18 cellular contexts compared by ENCODE assay signal in the genomic region with DNA sequence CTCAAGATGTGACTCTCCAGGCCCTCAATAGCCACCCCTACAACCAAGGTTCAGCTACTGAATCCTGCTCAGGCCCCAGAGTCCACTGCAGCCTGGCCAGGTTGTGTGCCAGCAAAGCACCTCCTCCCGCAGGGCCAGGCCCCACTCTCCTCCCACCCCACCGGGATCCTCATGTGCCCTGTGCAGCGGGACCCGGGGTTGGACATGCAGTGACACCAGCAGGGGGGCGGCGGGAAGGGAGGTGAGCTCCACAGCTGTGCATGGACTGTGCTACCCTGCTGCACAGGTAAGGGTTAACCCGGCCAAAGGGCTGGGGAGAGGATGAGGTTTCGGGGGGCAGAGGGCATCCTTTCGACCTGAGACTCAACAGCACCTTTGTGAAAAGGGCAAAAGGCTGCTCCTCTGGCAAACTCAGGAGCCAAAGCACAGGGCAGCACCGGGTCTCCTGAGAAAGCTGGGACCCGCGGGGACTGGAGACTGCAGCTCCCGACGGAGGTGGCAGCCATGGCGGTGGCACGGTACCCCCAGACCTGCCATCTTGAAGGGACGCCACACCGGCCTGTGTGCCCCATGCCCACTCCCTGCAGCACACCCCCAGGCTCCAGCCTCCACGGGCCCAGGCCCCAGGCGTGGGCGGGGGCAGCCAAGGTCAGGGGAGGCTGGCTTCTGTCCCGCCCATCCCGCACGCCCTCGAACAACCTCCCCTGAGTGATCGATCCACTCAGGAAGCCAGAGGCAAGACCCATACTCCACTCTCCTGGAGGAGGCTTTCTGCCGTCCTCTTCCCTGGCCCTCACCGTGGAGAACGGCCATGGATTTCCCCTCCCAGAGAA. TPM values are rescaled to one million over a fixed set of nuclear protein-coding genes. Genes with fewer than 3 reads are reported as not detected.
DNase-seq lines count a peak whose midpoint lies in the region; ATAC-seq and TF ChIP-seq lines count a peak whose summit lies in the region.
"Had no signal": no experiment of that assay in that cellular context is flagged by ENCODE, and none has a peak within 500 bp of the region (broad histone marks: within the 10 kb centered on the region; RNA-seq: fewer than 3 reads in every experiment).

No MANE protein-coding gene starts in this region.

- DNase-seq in Right ventricle myocardium inferior (ENCODE audit: missing footprints) (no peak), cardiac septum (ENCODE audit: low spot score) (no peak), esophagus muscularis mucosa (ENCODE audit: extremely low spot score) (no peak), osteoblast (ENCODE audit: insufficient read length, low spot score, missing footprints) (no peak), vagina (ENCODE audit: extremely low spot score in 2 of 2) (no peak), dorsolateral prefrontal cortex (no peak), NCI-H2171 (lab: John Stamatoyannopoulos, UW) (no peak), GF-D8 (lab: John Stamatoyannopoulos, UW) (no peak)
- DNase-seq: activated gamma-delta T cell treated with Interleukin-2 at 50 U/mL for 16 hours; brain microvascular endothelial cell; effector memory CD4-positive, alpha-beta T cell; foreskin melanocyte; GOT3; immature natural killer cell; Karpas-422; NCI-H146; NCI-H510A treated with DMSO at 0.1 percent for 48 hours; stimulated activated CD4-positive, alpha-beta T cell treated with anti-CD3 and anti-CD28 coated beads, Interleukin-4, amount 100 ng/mL, for 24 hours had no signal

- TF ChIP-seq CTCF in esophagus muscularis mucosa (IDR thresholded peaks at IDR 0.05) (no peak), osteoblast (IDR thresholded peaks at IDR 0.05; ENCODE audit: extremely low read depth, low read depth, low read length) (no peak), vagina (IDR thresholded peaks at IDR 0.05) (no peak), dorsolateral prefrontal cortex (IDR thresholded peaks at IDR 0.05 in 54 of 56, conservative IDR thresholded peaks at IDR 0.05 in 2 of 56; ENCODE audit: low read depth in 1 of 56, partially characterized antibody in 56 of 56) (no peak)

- no peak for TF ChIP-seq EP300 in esophagus muscularis mucosa (IDR thresholded peaks at IDR 0.05)

- H4K20me1 ChIP-seq in osteoblast (ENCODE audit: insufficient read depth, low read length), result peaks cover 63% of the 10 kb centered on the region

- ATAC-seq in Right ventricle myocardium inferior, result peak; percentile 9

- intact Hi-C loops in Right ventricle myocardium inferior (cut with DNase I) (no loop called here), cardiac septum (cut with DNase I) (no loop called here), esophagus muscularis mucosa (cut with DNase I) (no loop called here), vagina (cut with DNase I) (no loop called here), dorsolateral prefrontal cortex (cut with DNase I) (no loop called here)

- TF ChIP-seq POLR2A in esophagus muscularis mucosa (IDR thresholded peaks at IDR 0.05; ENCODE audit: low read depth) (no peak), vagina (IDR thresholded peaks at IDR 0.05) (no peak)

- H3K4me3 ChIP-seq in esophagus muscularis mucosa (no peak overlapping the region), osteoblast (ENCODE audit: insufficient read depth, low read length) (no peak overlapping the region), vagina (no peak overlapping the region), dorsolateral prefrontal cortex (no peak overlapping the region)

- H3K4me2 ChIP-seq in osteoblast (ENCODE audit: insufficient read depth, low read length), result no peak overlapping the region

- peaks cover 0 to 6% (median 0%) of the 10 kb centered on the region in 4 donors for H3K27me3 ChIP-seq in esophagus muscularis mucosa
- no peaks in the 10 kb centered on the region for H3K27me3 ChIP-seq in osteoblast (ENCODE audit: insufficient read depth, low read length)
- H3K27me3 ChIP-seq in vagina, result no peaks in the 10 kb centered on the region
- H3K27me3 ChIP-seq in dorsolateral prefrontal cortex, result peaks cover 0 to 3% (median 0%) of the 10 kb centered on the region in 45 donors
- H3K27me3 ChIP-seq: brain microvascular endothelial cell had no signal

- no peak overlapping the region for H2AFZ ChIP-seq in osteoblast (ENCODE audit: low read length)

- peak overlapping the region; percentile 61 to 93 (median 62) for H3K27ac ChIP-seq in esophagus muscularis mucosa (replicated peaks in 1 of 4)
- peak overlapping the region; percentile 51 for H3K27ac ChIP-seq in osteoblast (ENCODE audit: low read depth, low read length)
- H3K27ac ChIP-seq in vagina, result peak overlapping the region; percentile 90
- peak overlapping the region in 6 of 59 donors; percentile 13 to 97 (median 42) for H3K27ac ChIP-seq in dorsolateral prefrontal cortex
- H3K27ac ChIP-seq: brain microvascular endothelial cell had no signal

- 70% methylated on average over 21 of the region's 29 CpGs for WGBS in esophagus muscularis mucosa

- peaks cover 82 to 100% (median 100%) of the 10 kb centered on the region in 4 donors for H3K4me1 ChIP-seq in esophagus muscularis mucosa
- H3K4me1 ChIP-seq in osteoblast (ENCODE audit: insufficient read depth, low read length), result peaks cover 46% of the 10 kb centered on the region
- peaks cover 99% of the 10 kb centered on the region for H3K4me1 ChIP-seq in vagina

- peaks cover 97% of the 10 kb centered on the region for H3K79me2 ChIP-seq in osteoblast (ENCODE audit: insufficient read depth, low read length)

- H3K9me3 ChIP-seq in esophagus muscularis mucosa, result no peaks in the 10 kb centered on the region
- H3K9me3 ChIP-seq in osteoblast (ENCODE audit: low read depth, low read length), result no peaks in the 10 kb centered on the region
- no peaks in the 10 kb centered on the region for H3K9me3 ChIP-seq in vagina

- peaks cover 0 to 4% (median 0%) of the 10 kb centered on the region in 4 donors for H3K36me3 ChIP-seq in esophagus muscularis mucosa
- peaks cover 7% of the 10 kb centered on the region for H3K36me3 ChIP-seq in osteoblast (ENCODE audit: insufficient read depth, low read length)
- no peaks in the 10 kb centered on the region for H3K36me3 ChIP-seq in vagina

RNA-seq across cellular contexts. Expression of gene PLXNB2, which starts 10.6 kb away (rescaled TPM):
- total RNA-seq in Right ventricle myocardium inferior, result 70.6 TPM
- 85.7 TPM for total RNA-seq in cardiac septum
- 100 to 1,000 TPM; 115 to 218 (median 154) TPM for total RNA-seq in esophagus muscularis mucosa
- total RNA-seq in osteoblast, result 166 and 209 TPM in 2 replicates
- 180 TPM for total RNA-seq in vagina
- total RNA-seq in dorsolateral prefrontal cortex, result 100 to 1,000 TPM in 7 of 120 experiments, 10 to 100 TPM in 113; 45.2 to 131 (median 74.5) TPM

RNA-seq across cellular contexts. Expression of gene MAPK11, which starts 26.7 kb away (rescaled TPM):
- 10.0 TPM for total RNA-seq in Right ventricle myocardium inferior
- 11.7 TPM for total RNA-seq in cardiac septum
- total RNA-seq in esophagus muscularis mucosa, result 10 to 100 TPM in 2 of 4 donors, 1 to 10 TPM in 2; 3.7 to 12.5 (median 10.1) TPM
- 2.9 and 6.2 TPM in 2 replicates for total RNA-seq in osteoblast
- 7.4 TPM for total RNA-seq in vagina
- total RNA-seq in dorsolateral prefrontal cortex, result 10 to 100 TPM; 25.8 to 78.7 (median 55.8) TPM

RNA-seq across cellular contexts. Expression of gene DENND6B, which starts 29.9 kb away (rescaled TPM):
- 1.7 TPM for total RNA-seq in Right ventricle myocardium inferior
- 2.8 TPM for total RNA-seq in cardiac septum
- total RNA-seq in esophagus muscularis mucosa, result 1 to 10 TPM; 1.7 to 3.8 (median 2.5) TPM
- total RNA-seq in osteoblast, result 5.9 and 6.5 TPM in 2 replicates
- total RNA-seq in vagina, result 2.7 TPM
- 10 to 100 TPM; 12.7 to 56.5 (median 38.0) TPM for total RNA-seq in dorsolateral prefrontal cortex

RNA-seq across cellular contexts. Expression of gene MAPK12, which starts 35.4 kb away (rescaled TPM):
- total RNA-seq in Right ventricle myocardium inferior (18.2 TPM), cardiac septum (32.5 TPM), esophagus muscularis mucosa (10 to 100 TPM in 3 of 4 donors, 1 to 10 TPM in 1; 5.8 to 22.9 (median 16.1) TPM), osteoblast (24.8 and 34.0 TPM in 2 replicates), vagina (15.0 TPM), dorsolateral prefrontal cortex (10 to 100 TPM; 21.8 to 70.3 (median 34.7) TPM)

RNA-seq across cellular contexts. Expression of gene HDAC10, which starts 45.8 kb away (rescaled TPM):
- 14.5 TPM for total RNA-seq in Right ventricle myocardium inferior
- 13.1 TPM for total RNA-seq in cardiac septum
- 10 to 100 TPM; 10.2 to 19.5 (median 17.4) TPM for total RNA-seq in esophagus muscularis mucosa
- 19.2 and 20.6 TPM in 2 replicates for total RNA-seq in osteoblast
- 29.2 TPM for total RNA-seq in vagina
- total RNA-seq in dorsolateral prefrontal cortex, result 10 to 100 TPM; 20.2 to 75.9 (median 39.0) TPM
